29 cellular contexts compared by ENCODE assay signal in genomic region chr3:113658107-113658506, GRCh38.
"Had no signal": no experiment of that assay in that cellular context is flagged by ENCODE, and none has a peak within 500 bp of the region (broad histone marks: within the 10 kb centered on the region; RNA-seq: fewer than 3 reads in every experiment).

No MANE protein-coding gene starts in this region.

- H3K4me3 Mint-ChIP-seq: activated CD4-positive, alpha-beta memory T cell treated with anti-CD3 and anti-CD28 coated beads for 36 hours; activated naive CD4-positive, alpha-beta T cell treated with anti-CD3 and anti-CD28 coated beads, Interleukin-2, amount 10 ng/mL, durations not matched to agents 7 days and 5 days; activated naive CD8-positive, alpha-beta T cell; activated naive CD8-positive, alpha-beta T cell treated with anti-CD3 and anti-CD28 coated beads, Interleukin-2, amount 50 U/mL, for 24 hours; activated T-cell treated with anti-CD3 and anti-CD28 coated beads, Interleukin-2, amount 50 U/mL, for 4 hours; activated T-helper 1 cell treated with anti-CD3 and anti-CD28 coated beads, Interleukin-12 subunit alpha, Interleukin-12 subunit beta, Interleukin-2, Interleukin-4 antibody, amounts not matched to agents 30 ng/mL and 10 ng/mL and 1 ng/mL, durations not matched to agents 14 hours and 24 hours and 36 hours; brain; T-helper 2 cell treated with Interferon-gamma antibody and Interleukin-4, amounts not matched to agents 5 μg/mL and 100 μg/mL, for 36 hours; WTC11 had no signal

- H3K4me1 Mint-ChIP-seq: activated naive CD4-positive, alpha-beta T cell treated with anti-CD3 and anti-CD28 coated beads, Interleukin-2, amount 10 ng/mL, durations not matched to agents 7 days and 5 days; WTC11 had no signal

- DNase-seq: activated CD4-positive, alpha-beta memory T cell treated with anti-CD3 and anti-CD28 coated beads for 36 hours; activated CD4-positive, alpha-beta T cell treated with anti-CD3 and anti-CD28 coated beads for 4 hours; activated CD4-positive, alpha-beta T cell treated with anti-CD3 and anti-CD28 coated beads, Interleukin-2, amount 50 U/mL, for 1 hour; activated CD4-positive, CD25-positive, alpha-beta regulatory T cell treated with anti-CD3 and anti-CD28 coated beads, Interleukin-2, amount 50 U/mL, for 72 hours; activated CD8-positive, alpha-beta memory T cell treated with anti-CD3 and anti-CD28 coated beads, Interleukin-2, amount 50 U/mL, for 4 hours; activated naive CD4-positive, alpha-beta T cell treated with anti-CD3 and anti-CD28 coated beads, Interleukin-2, amount 10 ng/mL, durations not matched to agents 7 days and 5 days; activated naive CD8-positive, alpha-beta T cell treated with anti-CD3 and anti-CD28 coated beads, Interleukin-2, amount 50 U/mL, for 24 hours; activated T-cell treated with anti-CD3 and anti-CD28 coated beads for 4 hours; activated T-cell treated with anti-CD3 and anti-CD28 coated beads, Interleukin-2, amount 50 U/mL, for 4 hours; anterior cingulate cortex; central memory CD4-positive, alpha-beta T cell; MM.1S; MV-4-11; NCI-H1092; NCI-H1436 treated with DMSO at 0.1 percent for 48 hours; NCI-H1694 treated with DMSO at 0.1 percent for 48 hours; NCI-H2029; NCI-H510A; NCI-H526; NCI-H748 treated with DMSO at 0.1 percent for 48 hours; NK-92 treated with Interleukin-12 subunit alpha and Interleukin-12 subunit beta, amount 100 ng/mL, for 24 hours; OCI-M1; Right ventricle myocardium superior; SW 1271 had no signal

- H3K9me3 Mint-ChIP-seq: activated CD4-positive, alpha-beta memory T cell treated with anti-CD3 and anti-CD28 coated beads for 36 hours; activated naive CD4-positive, alpha-beta T cell treated with anti-CD3 and anti-CD28 coated beads, Interleukin-2, amount 10 ng/mL, durations not matched to agents 7 days and 5 days; activated naive CD8-positive, alpha-beta T cell treated with anti-CD3 and anti-CD28 coated beads, Interleukin-2, amount 50 U/mL, for 24 hours; activated T-helper 1 cell treated with anti-CD3 and anti-CD28 coated beads, Interleukin-12 subunit alpha, Interleukin-12 subunit beta, Interleukin-2, Interleukin-4 antibody, amounts not matched to agents 30 ng/mL and 10 ng/mL and 1 ng/mL, durations not matched to agents 14 hours and 24 hours and 36 hours; brain; T-helper 2 cell treated with Interferon-gamma antibody and Interleukin-4, amounts not matched to agents 5 μg/mL and 100 μg/mL, for 36 hours had no signal

- H3K27me3 Mint-ChIP-seq: activated CD4-positive, alpha-beta memory T cell treated with anti-CD3 and anti-CD28 coated beads for 36 hours; activated naive CD4-positive, alpha-beta T cell treated with anti-CD3 and anti-CD28 coated beads, Interleukin-2, amount 10 ng/mL, durations not matched to agents 7 days and 5 days; activated naive CD8-positive, alpha-beta T cell; activated naive CD8-positive, alpha-beta T cell treated with anti-CD3 and anti-CD28 coated beads, Interleukin-2, amount 50 U/mL, for 24 hours; brain had no signal

- H3K27ac Mint-ChIP-seq: activated CD4-positive, alpha-beta memory T cell treated with anti-CD3 and anti-CD28 coated beads for 36 hours; activated naive CD4-positive, alpha-beta T cell treated with anti-CD3 and anti-CD28 coated beads, Interleukin-2, amount 10 ng/mL, durations not matched to agents 7 days and 5 days; activated naive CD8-positive, alpha-beta T cell; activated naive CD8-positive, alpha-beta T cell treated with anti-CD3 and anti-CD28 coated beads, Interleukin-2, amount 50 U/mL, for 24 hours; activated T-helper 1 cell treated with anti-CD3 and anti-CD28 coated beads, Interleukin-12 subunit alpha, Interleukin-12 subunit beta, Interleukin-2, Interleukin-4 antibody, amounts not matched to agents 30 ng/mL and 10 ng/mL and 1 ng/mL, durations not matched to agents 14 hours and 24 hours and 36 hours; T-helper 2 cell treated with Interferon-gamma antibody and Interleukin-4, amounts not matched to agents 5 μg/mL and 100 μg/mL, for 36 hours; WTC11 had no signal

- ATAC-seq: activated naive CD8-positive, alpha-beta T cell treated with anti-CD3 and anti-CD28 coated beads, Interleukin-2, amount 50 U/mL, for 24 hours; activated T-cell treated with anti-CD3 and anti-CD28 coated beads, Interleukin-2, amount 50 U/mL, for 4 hours; WTC11 had no signal
